8 cellular contexts compared by ENCODE assay signal in the genomic region with DNA sequence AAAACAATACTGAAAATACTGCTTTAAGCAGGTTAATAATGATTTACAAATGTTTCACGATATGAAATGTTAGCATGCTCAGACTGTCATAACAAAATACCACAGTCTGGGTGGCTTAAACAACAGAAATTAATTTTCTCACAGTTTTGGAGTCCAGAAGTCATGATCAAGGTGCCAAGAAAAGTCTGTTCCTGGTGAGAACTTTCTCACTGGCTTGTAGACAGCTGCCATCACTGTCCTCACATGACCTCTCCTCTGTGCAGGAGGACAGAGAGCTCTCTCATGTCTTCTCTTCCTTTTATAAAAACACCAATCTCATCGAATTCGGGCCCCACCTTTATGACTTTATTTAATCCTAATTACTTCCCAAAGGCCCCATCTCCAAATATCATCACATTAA.
"Had no signal": no experiment of that assay in that cellular context is flagged by ENCODE, and none has a peak within 500 bp of the region (broad histone marks: within the 10 kb centered on the region; RNA-seq: fewer than 3 reads in every experiment).

No MANE protein-coding gene starts in this region.

- H3K4me3 Mint-ChIP-seq: IgD-negative memory B cell had no signal

- H3K4me1 Mint-ChIP-seq: IgD-negative memory B cell had no signal

- H3K27ac ChIP-seq: HL-60 had no signal

- H3K27ac Mint-ChIP-seq: IgD-negative memory B cell had no signal

- FAIRE-seq: HepG2, HTR-8/SVneo, K562 had no signal

- H3K27me3 Mint-ChIP-seq: IgD-negative memory B cell had no signal

- H3K4me3 ChIP-seq: K562 had no signal

- DNase-seq: IMR-90, KBM-7, KG1 had no signal

- ATAC-seq: HepG2, K562 had no signal
